2 cellular contexts compared by ENCODE assay signal in genomic region chr14:55645845-55646832, GRCh38.
TF ChIP-seq lines count a peak whose summit lies in the region.

No MANE protein-coding gene starts in this region.

TF ChIP-seq in GM23338, 12 proteins besides CTCF, POLR2A, EP300 and RAD21 (continued from another document):
- TF ChIP-seq ETS1 (IDR thresholded peaks at IDR 0.05) (no peak), ZNF114 (CRISPR knock-in tag; IDR thresholded peaks at IDR 0.05) (no peak), EZH2phosphoT487 (IDR thresholded peaks at IDR 0.05; ENCODE audit: unreplicated experiment) (no peak), POLR2AphosphoS5 (IDR thresholded peaks at IDR 0.05; ENCODE audit: low read depth) (no peak), ZNF331 (CRISPR knock-in tag; IDR thresholded peaks at IDR 0.05; ENCODE audit: low read depth) (no peak), STAT1 (IDR thresholded peaks at IDR 0.05; ENCODE audit: unreplicated experiment) (no peak)
TF ChIP-seq in GM23338: peak in this region for 0.

TF ChIP-seq in K562, 482 proteins besides CTCF, POLR2A, EP300 and RAD21:
- TF ChIP-seq HBP1 (CRISPR knock-in tag; IDR thresholded peaks at IDR 0.05) (no peak), CXXC5 (CRISPR knock-in tag; IDR thresholded peaks at IDR 0.05) (no peak), RREB1 (CRISPR knock-in tag; IDR thresholded peaks at IDR 0.05) (no peak), MTA1 (IDR thresholded peaks at IDR 0.05; ENCODE audit: borderline replicate concordance) (no peak), MAFG (tag; conservative IDR thresholded peaks at IDR 0.05) (no peak), ZNF512 (tag; IDR thresholded peaks at IDR 0.05) (peak; percentile 72), USF1 (CRISPR knock-in tag; IDR thresholded peaks at IDR 0.05) (no peak), ELK3 (CRISPR knock-in tag; IDR thresholded peaks at IDR 0.05) (no peak)
